Comparison of ENCODE assay signal across 30 cellular contexts in the genomic region with DNA sequence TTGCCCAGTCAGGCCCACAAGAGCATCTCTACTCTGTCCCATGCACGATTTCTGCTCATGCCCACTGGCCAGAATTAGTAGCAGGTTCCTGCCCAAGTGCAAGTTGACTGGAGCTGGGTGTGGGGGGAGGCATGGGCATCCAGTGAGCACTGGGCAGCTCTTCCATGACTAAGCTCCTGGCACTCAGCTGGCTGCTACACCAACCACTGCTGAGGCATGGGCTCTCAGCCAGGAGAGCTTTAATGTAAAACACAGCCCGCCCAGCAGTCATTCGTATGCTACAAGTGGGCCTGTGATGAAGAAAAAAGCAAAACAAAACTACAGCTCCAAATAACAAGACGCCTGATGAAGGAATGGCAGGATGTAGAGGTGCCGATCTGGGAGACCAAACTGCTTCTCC.
"Had no signal": no experiment of that assay in that cellular context is flagged by ENCODE, and none has a peak within 500 bp of the region (broad histone marks: within the 10 kb centered on the region; RNA-seq: fewer than 3 reads in every experiment).

No MANE protein-coding gene starts in this region.

- H3K4me1 Mint-ChIP-seq: immature natural killer cell; mesothelial cell of epicardium; naive B cell; natural killer cell; nephron progenitor cell; neural progenitor cell; stimulated activated memory B cell treated with anti-CD40 and anti-IgM and Interleukin-4, amounts not matched to agents 10 μg/mL and 1 μg/mL and 100 μg/mL, for 72 hours; stimulated activated naive CD8-positive, alpha-beta T cell treated with anti-CD3 and anti-CD28 coated beads, Interleukin-15, amount 100 ng/mL, for 72 hours had no signal

- H3K27ac ChIP-seq: left lung, lower lobe of right lung, neural progenitor cell, neutrophil, parathyroid adenoma, right atrium auricular region, right lobe of liver, tibial nerve, upper lobe of left lung, vagina had no signal

- ATAC-seq: left colon; left lung; lower lobe of right lung; natural killer cell; right lobe of liver; stimulated activated memory B cell treated with anti-CD40 and anti-IgM and Interleukin-4, amounts not matched to agents 10 μg/mL and 1 μg/mL and 100 μg/mL, for 72 hours; stimulated activated naive CD8-positive, alpha-beta T cell treated with anti-CD3 and anti-CD28 coated beads, Interleukin-15, amount 100 ng/mL, for 72 hours had no signal

- H3K79me2 ChIP-seq: parathyroid adenoma had no signal

- H3K9me3 ChIP-seq: neutrophil, right atrium auricular region, right lobe of liver, upper lobe of left lung, vagina had no signal

- H3K4me3 ChIP-seq: left lung, lower lobe of right lung, neural progenitor cell, right atrium auricular region, right lobe of liver, smooth muscle cell, tibial nerve, upper lobe of left lung, vagina had no signal

- H3K4me3 Mint-ChIP-seq: immature natural killer cell; mesothelial cell of epicardium; naive B cell; natural killer cell; nephron progenitor cell; neural progenitor cell; stimulated activated memory B cell treated with anti-CD40 and anti-IgM and Interleukin-4, amounts not matched to agents 10 μg/mL and 1 μg/mL and 100 μg/mL, for 72 hours; stimulated activated naive CD8-positive, alpha-beta T cell treated with anti-CD3 and anti-CD28 coated beads, Interleukin-15, amount 100 ng/mL, for 72 hours had no signal

- DNase-seq: hypothalamus; immature natural killer cell; kidney; left colon; left lung; lower lobe of right lung; mesendoderm; naive B cell; natural killer cell; nephron progenitor cell; occipital lobe; right lobe of liver; stimulated activated CD4-positive, alpha-beta T cell treated with anti-CD3 and anti-CD28 coated beads, Interleukin-1b, Interleukin-23, amount 100 ng/mL, for 48 hours; stimulated activated CD4-positive, alpha-beta T cell treated with anti-CD3 and anti-CD28 coated beads, Interleukin-2, amount 100 ng/mL, for 48 hours; stimulated activated CD4-positive, alpha-beta T cell treated with anti-CD3 and anti-CD28 coated beads, Interleukin-4, amount 100 ng/mL, for 4 hours; stimulated activated CD8-positive, alpha-beta memory T cell treated with anti-CD3 and anti-CD28 coated beads, Interleukin-4, amount 100 ng/mL, for 48 hours; stimulated activated naive CD4-positive, alpha-beta T cell treated with Interleukin-2 at 50 U/mL for 16 hours; stimulated activated naive CD8-positive, alpha-beta T cell treated with anti-CD3 and anti-CD28 coated beads, Interleukin-15, amount 100 ng/mL, for 72 hours; substantia nigra; upper lobe of left lung had no signal

- H3K4me1 ChIP-seq: left lung, lower lobe of right lung, neural progenitor cell, parathyroid adenoma, right atrium auricular region, right lobe of liver, tibial nerve, upper lobe of left lung, vagina had no signal

- H3K27ac Mint-ChIP-seq: immature natural killer cell; mesothelial cell of epicardium; naive B cell; natural killer cell; nephron progenitor cell; neural progenitor cell; progenitor cell of endocrine pancreas; stimulated activated memory B cell treated with anti-CD40 and anti-IgM and Interleukin-4, amounts not matched to agents 10 μg/mL and 1 μg/mL and 100 μg/mL, for 72 hours had no signal

- H3K36me3 Mint-ChIP-seq: mesothelial cell of epicardium; natural killer cell; neural progenitor cell; stimulated activated memory B cell treated with anti-CD40 and anti-IgM and Interleukin-4, amounts not matched to agents 10 μg/mL and 1 μg/mL and 100 μg/mL, for 72 hours had no signal

- H3K36me3 ChIP-seq: left lung, lower lobe of right lung, neural progenitor cell, neutrophil, right atrium auricular region, right lobe of liver, tibial nerve, upper lobe of left lung, vagina had no signal

- H3K9me3 Mint-ChIP-seq: neural progenitor cell had no signal

- H2AFZ ChIP-seq: neural progenitor cell, parathyroid adenoma had no signal

- H3K27me3 ChIP-seq: neural progenitor cell, neutrophil, right atrium auricular region, right lobe of liver, tibial nerve, upper lobe of left lung, vagina had no signal

- H3K9ac ChIP-seq: neural progenitor cell, parathyroid adenoma had no signal

- H3K4me2 ChIP-seq: neural progenitor cell, smooth muscle cell had no signal
